Comparison of ENCODE assay signal across 12 cellular contexts in genomic region chr9:134268308-134268724, GRCh38. TPM values are rescaled to one million over a fixed set of nuclear protein-coding genes. Genes with fewer than 3 reads are reported as not detected.
A peak's percentile ranks its signal among the peaks of the same experiment; 100 is the strongest.
DNase-seq lines count a peak whose midpoint lies in the region; ATAC-seq and TF ChIP-seq lines count a peak whose summit lies in the region.
"Had no signal": no experiment of that assay in that cellular context is flagged by ENCODE, and none has a peak within 500 bp of the region (broad histone marks: within the 10 kb centered on the region; RNA-seq: fewer than 3 reads in every experiment).

No MANE protein-coding gene starts in this region.

- ATAC-seq in GM21423 (IDR thresholded peaks at IDR 0.05; ENCODE audit: unreplicated experiment) (peak; percentile 76), left ventricle myocardium superior (peak; percentile 4), HG02610 (IDR thresholded peaks at IDR 0.05; ENCODE audit: unreplicated experiment) (no peak), GM19455 (IDR thresholded peaks at IDR 0.05; ENCODE audit: unreplicated experiment) (no peak)
- ATAC-seq: activated T-cell treated with anti-CD3 and anti-CD28 coated beads, Interleukin-2, amount 50 U/mL, for 4 hours had no signal

- H3K4me3 ChIP-seq in BLaER1 treated with 17β-estradiol and CSF1 and Interleukin-3, amounts not matched to agents 10 nM and 100 nM: peak overlapping the region in 4 of 10 experiments; percentile 3 to 45 (median 16); a peak in 4 of 20 replicates
- H3K4me3 ChIP-seq in KMS-11 (IDR thresholded peaks at IDR 0.05; ENCODE audit: insufficient read depth, low read depth, low read length): no peak overlapping the region
- H3K4me3 ChIP-seq: SJSA1, vagina had no signal

- no peaks in the 10 kb centered on the region for H3K36me3 ChIP-seq in BLaER1 treated with 17β-estradiol and CSF1 and Interleukin-3, amounts not matched to agents 10 nM and 100 nM
- H3K36me3 ChIP-seq in KMS-11 (ENCODE audit: insufficient read depth): no peaks in the 10 kb centered on the region
- H3K36me3 ChIP-seq: SJSA1, vagina had no signal

- peak overlapping the region; percentile 81 to 99 (median 91) for H3K4me2 ChIP-seq in BLaER1 treated with 17β-estradiol and CSF1 and Interleukin-3, amounts not matched to agents 10 nM and 100 nM
- H3K4me2 ChIP-seq in KMS-11: peak overlapping the region; percentile 82

- no peaks in the 10 kb centered on the region for H3K79me2 ChIP-seq in KMS-11 (ENCODE audit: insufficient read depth, low read depth)

- no peak for TF ChIP-seq CTCF in KMS-11 (conservative IDR thresholded peaks at IDR 0.05; ENCODE audit: low read depth, low read length)

- H2AFZ ChIP-seq in KMS-11 (ENCODE audit: low read depth): peak overlapping the region; percentile 59; the same call in 1 of the 2 replicates

- H3K27ac ChIP-seq in BLaER1 treated with 17β-estradiol and CSF1 and Interleukin-3, amounts not matched to agents 10 nM and 100 nM: peak overlapping the region in 9 of 11 experiments; percentile 36 to 76 (median 64); a peak in 17 of 22 replicates
- H3K27ac ChIP-seq in KMS-11: peak overlapping the region; percentile 98
- H3K27ac ChIP-seq: SJSA1, vagina had no signal

- intact Hi-C loops in left ventricle myocardium superior (cut with micrococcal nuclease): no loop called here

- DNase-seq in left ventricle myocardium superior: no peak
- DNase-seq in DMS 273 treated with DMSO at 0.1 percent for 48 hours (lab: John Stamatoyannopoulos, UW): no peak
- no peak for DNase-seq in SW480 (ENCODE audit: low spot score)
- DNase-seq: activated T-cell treated with anti-CD3 and anti-CD28 coated beads, Interleukin-2, amount 50 U/mL, for 4 hours; kidney had no signal

- peaks cover 0 to 16% (median 0%) of the 10 kb centered on the region in 11 experiments; a peak in 5 of 22 replicates for H4K20me1 ChIP-seq in BLaER1 treated with 17β-estradiol and CSF1 and Interleukin-3, amounts not matched to agents 10 nM and 100 nM
- no peaks in the 10 kb centered on the region for H4K20me1 ChIP-seq in KMS-11 (ENCODE audit: insufficient read depth)

- peaks cover 44 to 98% (median 86%) of the 10 kb centered on the region in 10 experiments for H3K4me1 ChIP-seq in BLaER1 treated with 17β-estradiol and CSF1 and Interleukin-3, amounts not matched to agents 10 nM and 100 nM
- peaks cover 49% of the 10 kb centered on the region for H3K4me1 ChIP-seq in KMS-11 (ENCODE audit: low read depth, poor library complexity, severe bottlenecking)
- H3K4me1 ChIP-seq: SJSA1, vagina had no signal

- peaks cover 0 to 51% (median 5%) of the 10 kb centered on the region in 11 experiments; a peak in 10 of 22 replicates for H3K27me3 ChIP-seq in BLaER1 treated with 17β-estradiol and CSF1 and Interleukin-3, amounts not matched to agents 10 nM and 100 nM
- no peaks in the 10 kb centered on the region for H3K27me3 ChIP-seq in KMS-11 (ENCODE audit: insufficient read depth, low read depth)
- H3K27me3 ChIP-seq: vagina had no signal

- peak overlapping the region in 8 of 11 experiments; percentile 33 to 75 (median 62); a peak in 17 of 22 replicates for H3K9ac ChIP-seq in BLaER1 treated with 17β-estradiol and CSF1 and Interleukin-3, amounts not matched to agents 10 nM and 100 nM
- H3K9ac ChIP-seq in KMS-11: peak overlapping the region; percentile 57; the same call in 1 of the 2 replicates

- no peaks in the 10 kb centered on the region for H3K9me3 ChIP-seq in BLaER1 treated with 17β-estradiol and CSF1 and Interleukin-3, amounts not matched to agents 10 nM and 100 nM (replicated peaks in 1 of 11)
- H3K9me3 ChIP-seq: SJSA1, vagina had no signal

RNA-seq across cellular contexts. Expression of gene RXRA, which starts 57.9 kb away (rescaled TPM):
- total RNA-seq in left ventricle myocardium superior: 90.8 TPM

Comparison
In these comparisons a context has a peak if more than half of its experiments do, and no peak if none do; other contexts are left out.
1. ATAC-seq: peak in GM21423 (single experiment) and left ventricle myocardium superior (single experiment); none in HG02610 (single experiment) and GM19455 (single experiment).